Comparison of ENCODE assay signal across 13 cellular contexts in the genomic region with DNA sequence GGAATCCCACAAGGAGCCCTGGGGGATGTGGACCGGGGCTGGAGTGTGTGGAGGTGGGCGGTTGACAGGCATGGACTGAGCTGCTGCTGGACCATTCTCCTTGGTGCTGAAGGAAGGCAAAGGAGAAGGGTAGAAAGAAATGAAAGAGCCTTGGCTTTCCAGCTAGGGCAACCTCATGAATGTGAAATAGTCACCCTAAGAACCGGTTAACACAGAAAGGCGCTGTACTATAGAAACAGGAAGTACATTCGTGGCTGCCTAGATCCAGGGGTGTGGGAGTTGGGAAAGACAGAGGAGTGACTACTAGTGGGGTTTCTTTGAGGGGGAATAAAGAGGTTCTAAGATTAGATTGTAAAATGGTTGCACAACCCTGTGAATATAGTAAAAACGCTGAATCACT. TPM values are rescaled to one million over a fixed set of nuclear protein-coding genes. Genes with fewer than 3 reads are reported as not detected.
"Had no signal": no experiment of that assay in that cellular context is flagged by ENCODE, and none has a peak within 500 bp of the region (broad histone marks: within the 10 kb centered on the region; RNA-seq: fewer than 3 reads in every experiment).

No MANE protein-coding gene starts in this region.

RNA-seq across cellular contexts. Expression of gene C22orf42, which starts 7.5 kb away (rescaled TPM):
- total RNA-seq: activated CD8-positive, alpha-beta memory T cell treated with anti-CD3 and anti-CD28 coated beads for 36 hours; activated CD8-positive, alpha-beta T cell treated with anti-CD3 and anti-CD28 coated beads for 36 hours; activated naive CD8-positive, alpha-beta T cell treated with anti-CD3 and anti-CD28 coated beads for 36 hours; activated T-cell treated with anti-CD3 and anti-CD28 coated beads, Interleukin-2, amount 50 U/mL, for 72 hours; activated T-helper 17 cell treated with anti-CD3 and anti-CD28 coated beads, Interleukin-2, amount 50 U/mL, for 72 hours; aorta; cardiac muscle cell; chondrocyte; M059J; OCI-LY7; PC-9; Right ventricle myocardium inferior had no signal
- polyA plus RNA-seq: aorta, cardiac muscle cell, IgD-negative memory B cell had no signal

RNA-seq across cellular contexts. Expression of gene RFPL2, which starts 53.3 kb away (rescaled TPM):
- total RNA-seq: activated CD8-positive, alpha-beta T cell treated with anti-CD3 and anti-CD28 coated beads for 36 hours; activated naive CD8-positive, alpha-beta T cell treated with anti-CD3 and anti-CD28 coated beads for 36 hours; aorta; chondrocyte; M059J; OCI-LY7; PC-9; Right ventricle myocardium inferior had no signal
- polyA plus RNA-seq: aorta, IgD-negative memory B cell had no signal
